In genomic region chr14:91056361-91056760, GRCh38 we compare ENCODE assay signal across 20 cellular contexts. TPM values are rescaled to one million over a fixed set of nuclear protein-coding genes. Genes with fewer than 3 reads are reported as not detected.
DNase-seq lines count a peak whose midpoint lies in the region; ATAC-seq and TF ChIP-seq lines count a peak whose summit lies in the region.
"Had no signal": no experiment of that assay in that cellular context is flagged by ENCODE, and none has a peak within 500 bp of the region (broad histone marks: within the 10 kb centered on the region; RNA-seq: fewer than 3 reads in every experiment).

No MANE protein-coding gene starts in this region.

- H3K36me3 Mint-ChIP-seq in CD4-positive, CD25-positive, alpha-beta regulatory T cell, result no peaks in the 10 kb centered on the region
- peaks cover 33% of the 10 kb centered on the region for H3K36me3 Mint-ChIP-seq in activated T-helper 17 cell treated with anti-CD3 and anti-CD28 coated beads, Interleukin-2, amount 50 U/mL, for 72 hours (ENCODE audit: low read depth)
- H3K36me3 Mint-ChIP-seq in stimulated activated effector memory CD8-positive, alpha-beta T cell treated with anti-CD3 and anti-CD28 coated beads, Interleukin-12 subunit alpha, Interleukin-12 subunit beta, amount 100 ng/mL, for 72 hours, result peaks cover 32% of the 10 kb centered on the region

- peak overlapping the region; percentile 25 to 75 (median 29) for H3K27ac Mint-ChIP-seq in CD4-positive, CD25-positive, alpha-beta regulatory T cell
- peak overlapping the region; percentile 3 for H3K27ac Mint-ChIP-seq in activated T-helper 17 cell treated with anti-CD3 and anti-CD28 coated beads, Interleukin-2, amount 50 U/mL, for 72 hours
- H3K27ac Mint-ChIP-seq in stimulated activated effector memory CD8-positive, alpha-beta T cell treated with anti-CD3 and anti-CD28 coated beads, Interleukin-12 subunit alpha, Interleukin-12 subunit beta, amount 100 ng/mL, for 72 hours, result peak overlapping the region; percentile 52
- H3K27ac Mint-ChIP-seq: CD8-positive, alpha-beta T cell; GM23338 had no signal

- peak overlapping the region in 1 of 4 donors; percentile 59 for H3K4me3 Mint-ChIP-seq in CD4-positive, CD25-positive, alpha-beta regulatory T cell
- H3K4me3 Mint-ChIP-seq in activated T-helper 17 cell treated with anti-CD3 and anti-CD28 coated beads, Interleukin-2, amount 50 U/mL, for 72 hours, result no peak overlapping the region
- no peak overlapping the region for H3K4me3 Mint-ChIP-seq in stimulated activated effector memory CD8-positive, alpha-beta T cell treated with anti-CD3 and anti-CD28 coated beads, Interleukin-12 subunit alpha, Interleukin-12 subunit beta, amount 100 ng/mL, for 72 hours
- H3K4me3 Mint-ChIP-seq: CD8-positive, alpha-beta T cell; GM23338 had no signal

- no peaks in the 10 kb centered on the region for H3K9me3 ChIP-seq in CD4-positive, CD25-positive, alpha-beta regulatory T cell (ENCODE audit: control insufficient read depth in 2 of 2, low read length in 2 of 2)
- H3K9me3 ChIP-seq in muscle layer of colon (ENCODE audit: low read length) (no peaks in the 10 kb centered on the region), stomach (no peaks in the 10 kb centered on the region)
- H3K9me3 ChIP-seq: BLaER1 had no signal

- no peaks in the 10 kb centered on the region for H3K27me3 Mint-ChIP-seq in CD4-positive, CD25-positive, alpha-beta regulatory T cell
- no peaks in the 10 kb centered on the region for H3K27me3 Mint-ChIP-seq in activated T-helper 17 cell treated with anti-CD3 and anti-CD28 coated beads, Interleukin-2, amount 50 U/mL, for 72 hours

- no peak overlapping the region for H3K9ac ChIP-seq in muscle layer of colon (ENCODE audit: low read length)
- H3K9ac ChIP-seq: BLaER1, KMS-11 had no signal

- no peak for ATAC-seq in CD4-positive, CD25-positive, alpha-beta regulatory T cell (ENCODE audit: low read depth in 2 of 2)
- no peak for ATAC-seq in activated T-helper 17 cell treated with anti-CD3 and anti-CD28 coated beads, Interleukin-2, amount 50 U/mL, for 72 hours (replicated peaks)
- ATAC-seq in stimulated activated effector memory CD8-positive, alpha-beta T cell treated with anti-CD3 and anti-CD28 coated beads, Interleukin-12 subunit alpha, Interleukin-12 subunit beta, amount 100 ng/mL, for 72 hours, result no peak
- ATAC-seq: CD8-positive, alpha-beta T cell; GM23338; Panc1 had no signal

- intact Hi-C loops in stomach (cut with DNase I; ENCODE audit: low total_unique reads), result no loop called here

- 85 to 92% (median 90%) methylated on average over 3 of the region's 3 CpGs for WGBS in stomach, 5 donors

- no peak for DNase-seq in CD4-positive, CD25-positive, alpha-beta regulatory T cell
- no peak for DNase-seq in stimulated activated effector memory CD8-positive, alpha-beta T cell treated with anti-CD3 and anti-CD28 coated beads, Interleukin-12 subunit alpha, Interleukin-12 subunit beta, amount 100 ng/mL, for 72 hours (ENCODE audit: low spot score in 2 of 2)
- DNase-seq in stimulated activated CD4-positive, alpha-beta T cell treated with anti-CD3 and anti-CD28 coated beads, Interleukin-4, amount 100 ng/mL, for 24 hours, result no peak
- no peak for DNase-seq in cerebellum (ENCODE audit: low spot score)
- DNase-seq in stomach, result no peak
- DNase-seq: CD8-positive, alpha-beta T cell; DND-41; HCEC 1CT; NCI-H1105; NCI-H2029 treated with DMSO at 0.1 percent for 48 hours; NCI-H2171; NCI-H524 treated with DMSO at 0.1 percent for 48 hours; NCI-H82; SIG-M5 had no signal

- no peak for TF ChIP-seq EP300 in stomach (IDR thresholded peaks at IDR 0.05)

- no peak overlapping the region for H3K4me3 ChIP-seq in CD4-positive, CD25-positive, alpha-beta regulatory T cell (ENCODE audit: low read depth, low read length)
- H3K4me3 ChIP-seq in muscle layer of colon (ENCODE audit: low read depth in 1 of 2, low read length in 2 of 2), result no peak overlapping the region
- H3K4me3 ChIP-seq in stomach, result no peak overlapping the region
- H3K4me3 ChIP-seq: BLaER1, GM23338 had no signal

- H3K36me3 ChIP-seq in CD4-positive, CD25-positive, alpha-beta regulatory T cell (ENCODE audit: control insufficient read depth, insufficient read depth, low read length), result no peaks in the 10 kb centered on the region
- H3K36me3 ChIP-seq in muscle layer of colon (ENCODE audit: insufficient read depth, low read length) (no peaks in the 10 kb centered on the region), stomach (no peaks in the 10 kb centered on the region)
- H3K36me3 ChIP-seq: BLaER1 had no signal

- peaks cover 45% of the 10 kb centered on the region for H3K4me1 ChIP-seq in CD4-positive, CD25-positive, alpha-beta regulatory T cell (ENCODE audit: control insufficient read depth, insufficient read depth, low read length, poor library complexity, severe bottlenecking)
- H3K4me1 ChIP-seq in muscle layer of colon (ENCODE audit: insufficient read depth, low read length) (peaks cover 27% of the 10 kb centered on the region), stomach (peaks cover 3 to 37% (median 22%) of the 10 kb centered on the region in 4 donors)

- no peak overlapping the region for H3K27ac ChIP-seq in CD4-positive, CD25-positive, alpha-beta regulatory T cell (ENCODE audit: insufficient read depth, low read length, poor library complexity, severe bottlenecking)
- H3K27ac ChIP-seq in muscle layer of colon (ENCODE audit: low read depth, low read length) (peak overlapping the region; percentile 35), stomach (peak overlapping the region in 1 of 5 donors; percentile 24)
- H3K27ac ChIP-seq: BLaER1, KMS-11 had no signal

- peaks cover 26 to 66% (median 56%) of the 10 kb centered on the region in 4 donors for H3K4me1 Mint-ChIP-seq in CD4-positive, CD25-positive, alpha-beta regulatory T cell
- H3K4me1 Mint-ChIP-seq in activated T-helper 17 cell treated with anti-CD3 and anti-CD28 coated beads, Interleukin-2, amount 50 U/mL, for 72 hours, result peaks cover 32% of the 10 kb centered on the region
- H3K4me1 Mint-ChIP-seq in stimulated activated effector memory CD8-positive, alpha-beta T cell treated with anti-CD3 and anti-CD28 coated beads, Interleukin-12 subunit alpha, Interleukin-12 subunit beta, amount 100 ng/mL, for 72 hours, result peaks cover 38% of the 10 kb centered on the region

- H3K9me3 Mint-ChIP-seq in CD4-positive, CD25-positive, alpha-beta regulatory T cell, result no peaks in the 10 kb centered on the region
- H3K9me3 Mint-ChIP-seq in activated T-helper 17 cell treated with anti-CD3 and anti-CD28 coated beads, Interleukin-2, amount 50 U/mL, for 72 hours, result no peaks in the 10 kb centered on the region
- no peaks in the 10 kb centered on the region for H3K9me3 Mint-ChIP-seq in stimulated activated effector memory CD8-positive, alpha-beta T cell treated with anti-CD3 and anti-CD28 coated beads, Interleukin-12 subunit alpha, Interleukin-12 subunit beta, amount 100 ng/mL, for 72 hours
- H3K9me3 Mint-ChIP-seq: CD8-positive, alpha-beta T cell; GM23338 had no signal

- H3K27me3 ChIP-seq in CD4-positive, CD25-positive, alpha-beta regulatory T cell (ENCODE audit: control insufficient read depth, insufficient read depth, low read length), result no peaks in the 10 kb centered on the region
- H3K27me3 ChIP-seq in muscle layer of colon (ENCODE audit: control insufficient read depth in 1 of 2, insufficient read depth in 2 of 2, low read length in 2 of 2) (no peaks in the 10 kb centered on the region), stomach (no peaks in the 10 kb centered on the region)
- H3K27me3 ChIP-seq: BLaER1 had no signal

- TF ChIP-seq CTCF in stomach (IDR thresholded peaks at IDR 0.05), result no peak

- no peak for TF ChIP-seq POLR2A in stomach (IDR thresholded peaks at IDR 0.05)

RNA-seq across cellular contexts. Expression of gene RPS6KA5, which starts 4.1 kb away (rescaled TPM):
- total RNA-seq in CD4-positive, CD25-positive, alpha-beta regulatory T cell, result 38.2 TPM
- 10 to 100 TPM; 20.9 to 29.1 (median 24.6) TPM for polyA plus RNA-seq in CD4-positive, CD25-positive, alpha-beta regulatory T cell
- 10 to 100 TPM; 30.0 to 46.2 TPM for total RNA-seq in activated T-helper 17 cell treated with anti-CD3 and anti-CD28 coated beads, Interleukin-2, amount 50 U/mL, for 72 hours
- total RNA-seq in cerebellum (10.6 TPM), stomach (10 to 100 TPM in 4 of 5 donors, 1 to 10 TPM in 1; 6.4 to 25.0 (median 16.5) TPM)
- polyA plus RNA-seq in stomach, result 1 to 10 TPM; 1.6 to 3.8 (median 1.9) TPM

RNA-seq across cellular contexts. Expression of gene DGLUCY, which starts 57.5 kb away (rescaled TPM):
- total RNA-seq in CD4-positive, CD25-positive, alpha-beta regulatory T cell, result 120 TPM
- polyA plus RNA-seq in CD4-positive, CD25-positive, alpha-beta regulatory T cell, result 10 to 100 TPM; 45.2 to 62.7 (median 56.9) TPM
- total RNA-seq in activated T-helper 17 cell treated with anti-CD3 and anti-CD28 coated beads, Interleukin-2, amount 50 U/mL, for 72 hours, result 10 to 100 TPM; 73.8 to 88.7 TPM
- total RNA-seq in cerebellum (31.6 TPM), stomach (100 to 1,000 TPM in 2 of 5 donors, 10 to 100 TPM in 3; 54.3 to 122 (median 87.9) TPM)
- 10 to 100 TPM; 24.1 to 32.9 (median 28.9) TPM for polyA plus RNA-seq in stomach
